In genomic region chr4:47933798-47934197, GRCh38 we compare ENCODE assay signal across 8 cellular contexts. TPM values are rescaled to one million over a fixed set of nuclear protein-coding genes. Genes with fewer than 3 reads are reported as not detected.
DNase-seq lines count a peak whose midpoint lies in the region; ATAC-seq and TF ChIP-seq lines count a peak whose summit lies in the region.

No MANE protein-coding gene starts in this region.

- H3K4me1 ChIP-seq in mesendoderm (ENCODE audit: control insufficient read depth, low read depth, low read length), result no peaks in the 10 kb centered on the region

- H3K9ac ChIP-seq in mesendoderm (ENCODE audit: low read length), result no peak overlapping the region

- H3K27ac ChIP-seq in coronary artery (no peak overlapping the region), mesendoderm (ENCODE audit: low read depth, low read length) (no peak overlapping the region)

- H3K4ac ChIP-seq in mesendoderm (ENCODE audit: low read depth, low read length), result no peak overlapping the region

- no peak overlapping the region for H2BK15ac ChIP-seq in mesendoderm (replicated peaks; ENCODE audit: low read depth)

- H2BK5ac ChIP-seq in mesendoderm (ENCODE audit: low read length), result no peak overlapping the region

- H3K56ac ChIP-seq in mesendoderm (ENCODE audit: low read length), result no peak overlapping the region

- no peak overlapping the region for H2BK120ac ChIP-seq in mesendoderm (ENCODE audit: low read depth, low read length)

- no peaks in the 10 kb centered on the region for H3K27me3 ChIP-seq in mesendoderm (ENCODE audit: insufficient read depth, low read length, poor library complexity)

- H4K5ac ChIP-seq in mesendoderm (ENCODE audit: low read length), result no peak overlapping the region

- peak; percentile 33 for TF ChIP-seq CTCF in coronary artery (IDR thresholded peaks at IDR 0.05)

- no peaks in the 10 kb centered on the region for H3K79me1 ChIP-seq in mesendoderm (ENCODE audit: low read length)

- no peak overlapping the region for H3K18ac ChIP-seq in mesendoderm (ENCODE audit: low read length)

- no peaks in the 10 kb centered on the region for H3K79me2 ChIP-seq in mesendoderm (ENCODE audit: control insufficient read depth, insufficient read depth, low read length)

- no peak overlapping the region for H3K23ac ChIP-seq in mesendoderm (ENCODE audit: low read length)

- no peak overlapping the region for H3K4me3 ChIP-seq in coronary artery
- no peak overlapping the region for H3K4me3 ChIP-seq in mesendoderm (ENCODE audit: low read length)

- no peak overlapping the region for H3K4me2 ChIP-seq in mesendoderm (ENCODE audit: low read length)

- no peaks in the 10 kb centered on the region for H3K36me3 ChIP-seq in mesendoderm (ENCODE audit: control insufficient read depth, insufficient read depth, low read length)

- no peak overlapping the region for H4K8ac ChIP-seq in mesendoderm (ENCODE audit: low read depth, low read length)

- DNase-seq in NCI-H2196 (lab: John Stamatoyannopoulos, UW; ENCODE audit: unreplicated experiment), result peak; percentile 42
- no peak for DNase-seq in NCI-H2196 treated with DMSO at 0.1 percent for 48 hours (lab: John Stamatoyannopoulos, UW; ENCODE audit: unreplicated experiment)
- DNase-seq in NOMO-1 treated with DMSO at 0.1 percent for 48 hours (lab: John Stamatoyannopoulos, UW; ENCODE audit: unreplicated experiment), result peak; percentile 54
- DNase-seq in coronary artery (ENCODE audit: low spot score), result no peak
- peak; percentile 39 for DNase-seq in mesendoderm
- DNase-seq in activated CD8-positive, alpha-beta memory T cell treated with anti-CD3 and anti-CD28 coated beads for 24 hours, result no peak

- WGBS in mesendoderm (ENCODE audit: extremely low coverage, insufficient coverage, low lambda C conversion rate), result no CpG with 5 or more reads among the region's 4 CpGs

- peak; percentile 75 for ATAC-seq in HG02678 (IDR thresholded peaks at IDR 0.05; ENCODE audit: unreplicated experiment)
- no peak for ATAC-seq in HG03045 (IDR thresholded peaks at IDR 0.05; ENCODE audit: unreplicated experiment)

- H2AK5ac ChIP-seq in mesendoderm (ENCODE audit: low read length), result no peak overlapping the region

RNA-seq across cellular contexts. Expression of gene NFXL1, which starts 19.4 kb away (rescaled TPM):
- polyA plus RNA-seq in mesendoderm (2013, experiment 1 of 2), result 16.0 TPM
- 17.8 TPM for polyA plus RNA-seq in mesendoderm (2013, experiment 2 of 2)

Comparison
In these comparisons a context has a peak if more than half of its experiments do, and no peak if none do; other contexts are left out.
1. DNase-seq: peak in NCI-H2196 (single experiment), NOMO-1 treated with DMSO at 0.1 percent for 48 hours (single experiment) and mesendoderm (single experiment); none in NCI-H2196 treated with DMSO at 0.1 percent for 48 hours (single experiment), coronary artery (single experiment) and activated CD8-positive, alpha-beta memory T cell treated with anti-CD3 and anti-CD28 coated beads for 24 hours (single experiment).